1 cellular context compared by ENCODE assay signal in genomic region chr19:4547303-4548237, GRCh38.
TF ChIP-seq lines count a peak whose summit lies in the region.

No MANE protein-coding gene starts in this region.

TF ChIP-seq in HCT116, 20 proteins besides CTCF, POLR2A, EP300 and RAD21:
- TF ChIP-seq FOSL1 (IDR thresholded peaks at IDR 0.05; ENCODE audit: low read depth) (no peak), POLR2AphosphoS5 (IDR thresholded peaks at IDR 0.05; ENCODE audit: low read depth, low read length) (no peak), CBX3 (IDR thresholded peaks at IDR 0.05; ENCODE audit: low read depth) (no peak), TCF7L2 (IDR thresholded peaks at IDR 0.05; ENCODE audit: borderline replicate concordance, extremely low read depth, insufficient read depth, insufficient read length) (no peak), EGR1 (IDR thresholded peaks at IDR 0.05; ENCODE audit: low read depth) (no peak), SP1 (IDR thresholded peaks at IDR 0.05; ENCODE audit: low read depth) (no peak), ELF1 (IDR thresholded peaks at IDR 0.05; ENCODE audit: borderline replicate concordance, low read depth) (no peak)
